In genomic region chr12:110590806-110591326, GRCh38 we compare ENCODE assay signal across 8 cellular contexts. TPM values are rescaled to one million over a fixed set of nuclear protein-coding genes. Genes with fewer than 3 reads are reported as not detected.
A peak's percentile ranks its signal among the peaks of the same experiment; 100 is the strongest.
DNase-seq lines count a peak whose midpoint lies in the region; ATAC-seq and TF ChIP-seq lines count a peak whose summit lies in the region.

No MANE protein-coding gene starts in this region.

- H3K9me3 ChIP-seq in duodenal mucosa (ENCODE audit: control insufficient read depth in 1 of 2, low read length in 2 of 2), result no peaks in the 10 kb centered on the region

- TF ChIP-seq CTCF in nephron progenitor cell (IDR thresholded peaks at IDR 0.05), result no peak

- no peaks in the 10 kb centered on the region for H3K27me3 ChIP-seq in duodenal mucosa (ENCODE audit: control insufficient read depth in 1 of 2, insufficient read depth in 2 of 2, low read length in 2 of 2)

- peak; percentile 72 for DNase-seq in GM04503 (ENCODE audit: low read depth)
- DNase-seq in NOMO-1 treated with dmso at 0.1 percent for 144 hours (lab: John Stamatoyannopoulos, UW; ENCODE audit: unreplicated experiment), result peak; percentile 62
- no peak for DNase-seq in nephron progenitor cell
- DNase-seq in G401 (ENCODE audit: low spot score), result no peak
- DNase-seq in stimulated activated CD4-positive, alpha-beta T cell treated with anti-CD3 and anti-CD28 coated beads, Interleukin-4, amount 100 ng/mL, for 4 hours, result no peak
- DNase-seq in NCI-H748 (lab: John Stamatoyannopoulos, UW; ENCODE audit: unreplicated experiment), result no peak

- H3K27ac Mint-ChIP-seq in nephron progenitor cell, result peak overlapping the region; percentile 93

- in situ Hi-C loops in G401 (cut with HindIII; ENCODE audit: low sequenced_read_pairs), result no loop called here

- H3K36me3 Mint-ChIP-seq in nephron progenitor cell (ENCODE audit: low read depth), result no peaks in the 10 kb centered on the region

- peaks cover 17% of the 10 kb centered on the region for H3K27me3 Mint-ChIP-seq in nephron progenitor cell (ENCODE audit: low read depth, poor library complexity)

- peak; percentile 80 for ATAC-seq in GM21737 (IDR thresholded peaks at IDR 0.05; ENCODE audit: unreplicated experiment)

- no peaks in the 10 kb centered on the region for H3K36me3 ChIP-seq in duodenal mucosa (ENCODE audit: control insufficient read depth in 1 of 2, insufficient read depth in 2 of 2, low read length in 2 of 2)

- peak overlapping the region in 1 of 2 donors; percentile 2 for H3K4me3 ChIP-seq in duodenal mucosa (ENCODE audit: low read depth in 1 of 2, low read length in 2 of 2)

- H3K9me3 Mint-ChIP-seq in nephron progenitor cell, result no peaks in the 10 kb centered on the region

- H3K4me1 ChIP-seq in duodenal mucosa (ENCODE audit: control insufficient read depth in 1 of 2, insufficient read depth in 2 of 2, low read length in 2 of 2), result peaks cover 16 to 21% of the 10 kb centered on the region in 2 donors

- peaks cover 16% of the 10 kb centered on the region for H3K4me1 Mint-ChIP-seq in nephron progenitor cell

- no peak overlapping the region for H3K4me3 Mint-ChIP-seq in nephron progenitor cell

- H3K9ac ChIP-seq in duodenal mucosa (ENCODE audit: low read depth in 1 of 2, low read length in 2 of 2), result no peak overlapping the region

- H3K27ac ChIP-seq in duodenal mucosa (ENCODE audit: low read depth, low read length), result peak overlapping the region; percentile 72

RNA-seq across cellular contexts. Expression of gene PPTC7, which starts 7.7 kb away (rescaled TPM):
- 11.7 and 15.3 TPM in 2 replicates for total RNA-seq in G401 (2014; rRNA removed; shearing (Covaris generic))

RNA-seq across cellular contexts. Expression of gene TCTN1, which starts 23.1 kb away (rescaled TPM):
- 24.8 and 28.4 TPM in 2 replicates for total RNA-seq in G401 (2014; rRNA removed; shearing (Covaris generic))

Comparison
In these comparisons a context has a peak if more than half of its experiments do, and no peak if none do; other contexts are left out.
1. DNase-seq: peak in GM04503 (single experiment) and NOMO-1 treated with dmso at 0.1 percent for 144 hours (single experiment); none in nephron progenitor cell (single experiment), G401 (single experiment), stimulated activated CD4-positive, alpha-beta T cell treated with anti-CD3 and anti-CD28 coated beads, Interleukin-4, amount 100 ng/mL, for 4 hours (0 of 2) and NCI-H748 (single experiment).